Comparison of ENCODE assay signal across 8 cellular contexts in genomic region chr7:66043681-66044497, GRCh38. TPM values are rescaled to one million over a fixed set of nuclear protein-coding genes. Genes with fewer than 3 reads are reported as not detected.
DNase-seq lines count a peak whose midpoint lies in the region; ATAC-seq and TF ChIP-seq lines count a peak whose summit lies in the region.

No MANE protein-coding gene starts in this region.

- peaks cover 30% of the 10 kb centered on the region for H3K4me1 ChIP-seq in GM23248 (ENCODE audit: insufficient read depth)
- peaks cover 7 to 16% (median 14%) of the 10 kb centered on the region in 4 donors for H3K4me1 ChIP-seq in esophagus muscularis mucosa
- peaks cover 0 to 12% (median 9%) of the 10 kb centered on the region in 5 donors for H3K4me1 ChIP-seq in subcutaneous abdominal adipose tissue (ENCODE audit: control insufficient read depth in 5 of 5, insufficient read depth in 5 of 5, low read length in 5 of 5)

- H3K27me3 ChIP-seq in GM23248 (replicated peaks; ENCODE audit: insufficient read depth) (no peaks in the 10 kb centered on the region), esophagus muscularis mucosa (no peaks in the 10 kb centered on the region), subcutaneous abdominal adipose tissue (ENCODE audit: control insufficient read depth in 5 of 5, insufficient read depth in 4 of 5, low read length in 5 of 5) (no peaks in the 10 kb centered on the region)

- H3K9ac ChIP-seq in GM23248 (peak overlapping the region; percentile 63), subcutaneous abdominal adipose tissue (ENCODE audit: low read length in 5 of 5) (peak overlapping the region in 4 of 5 donors; percentile 56 to 75 (median 64))

- H3K27ac ChIP-seq in GM23248, result no peak overlapping the region
- peak overlapping the region in 1 of 4 donors; percentile 41 for H3K27ac ChIP-seq in esophagus muscularis mucosa (replicated peaks in 1 of 4)
- H3K27ac ChIP-seq in subcutaneous abdominal adipose tissue (ENCODE audit: low read depth, low read length), result no peak overlapping the region

- H3K9me3 ChIP-seq in GM23248 (ENCODE audit: low read depth), result no peaks in the 10 kb centered on the region
- no peaks in the 10 kb centered on the region for H3K9me3 ChIP-seq in esophagus muscularis mucosa
- H3K9me3 ChIP-seq in subcutaneous abdominal adipose tissue (ENCODE audit: control insufficient read depth in 5 of 5, low read length in 5 of 5), result peaks cover 0 to 3% (median 0%) of the 10 kb centered on the region in 5 donors

- intact Hi-C loops in activated CD8-positive, alpha-beta T cell treated with anti-CD3 and anti-CD28 coated beads for 36 hours (cut with micrococcal nuclease), result no loop called here
- intact Hi-C loops in esophagus muscularis mucosa (cut with DNase I), result no loop called here

- in situ Hi-C loops in GM23248 (cut with MboI), result loop anchor here (10.0 kb wide), 1 partner anchor 61 kb away; no protein-coding TSS in a partner anchor

- no peaks in the 10 kb centered on the region for H3K79me2 ChIP-seq in GM23248 (ENCODE audit: insufficient read depth)

- 6% methylated on average over 45 to 48 of the region's 49 CpGs for WGBS in GM23248 (ENCODE audit: low coverage in 1 of 2, low lambda C conversion rate in 2 of 2, missing lambda C conversion rate in 2 of 2), 2 experiments
- WGBS in esophagus muscularis mucosa, result 19% methylated on average over 22 of the region's 49 CpGs

- peaks cover 16% of the 10 kb centered on the region for H3K27me3 Mint-ChIP-seq in activated CD8-positive, alpha-beta T cell treated with anti-CD3 and anti-CD28 coated beads for 36 hours

- peak; percentile 60 for ATAC-seq in activated CD8-positive, alpha-beta T cell treated with anti-CD3 and anti-CD28 coated beads for 36 hours
- ATAC-seq in HG03442 (IDR thresholded peaks at IDR 0.05; ENCODE audit: unreplicated experiment) (no peak), GM18870 (IDR thresholded peaks at IDR 0.05; ENCODE audit: unreplicated experiment) (no peak)

- no peaks in the 10 kb centered on the region for H3K36me3 Mint-ChIP-seq in activated CD8-positive, alpha-beta T cell treated with anti-CD3 and anti-CD28 coated beads for 36 hours (ENCODE audit: low read depth)

- no peak for TF ChIP-seq EP300 in esophagus muscularis mucosa (IDR thresholded peaks at IDR 0.05)

- no peaks in the 10 kb centered on the region for H3K36me3 ChIP-seq in GM23248 (ENCODE audit: low read depth)
- no peaks in the 10 kb centered on the region for H3K36me3 ChIP-seq in esophagus muscularis mucosa
- no peaks in the 10 kb centered on the region for H3K36me3 ChIP-seq in subcutaneous abdominal adipose tissue (ENCODE audit: control insufficient read depth in 5 of 5, insufficient read depth in 5 of 5, low read length in 5 of 5)

- H3K9me3 Mint-ChIP-seq in activated CD8-positive, alpha-beta T cell treated with anti-CD3 and anti-CD28 coated beads for 36 hours, result no peaks in the 10 kb centered on the region

- peaks cover 6% of the 10 kb centered on the region; the same call in 1 of the 2 replicates for H3F3A ChIP-seq in GM23248 (ENCODE audit: insufficient read depth)

- H3K4me3 Mint-ChIP-seq in activated CD8-positive, alpha-beta T cell treated with anti-CD3 and anti-CD28 coated beads for 36 hours, result peak overlapping the region; percentile 65

- TF ChIP-seq POLR2A in esophagus muscularis mucosa (IDR thresholded peaks at IDR 0.05; ENCODE audit: low read depth), result no peak

- DNase-seq in AG09309 (ENCODE audit: low read depth) (no peak), GM23248 (peak; percentile 73), esophagus muscularis mucosa (ENCODE audit: extremely low spot score) (no peak), mucosa of gallbladder (ENCODE audit: low spot score) (peak; percentile 41)
- DNase-seq in activated CD8-positive, alpha-beta T cell treated with anti-CD3 and anti-CD28 coated beads for 36 hours, result peak; percentile 36

- peak overlapping the region; percentile 91 for H2AFZ ChIP-seq in GM23248

- POLR2A ChIA-PET in activated CD8-positive, alpha-beta T cell treated with anti-CD3 and anti-CD28 coated beads for 36 hours (lab: Charles Lee), result no interaction called here

- no peaks in the 10 kb centered on the region for H4K20me1 ChIP-seq in GM23248 (ENCODE audit: insufficient read depth)

- CTCF ChIA-PET in activated CD8-positive, alpha-beta T cell treated with anti-CD3 and anti-CD28 coated beads for 36 hours (lab: Charles Lee), result no interaction called here

- TF ChIP-seq CTCF in AG09309 (IDR thresholded peaks at IDR 0.05; ENCODE audit: control insufficient read depth, insufficient read depth, low read depth, low read length, missing control alignments), result no peak
- no peak for TF ChIP-seq CTCF in activated CD8-positive, alpha-beta T cell treated with anti-CD3 and anti-CD28 coated beads for 36 hours (IDR thresholded peaks at IDR 0.05)
- no peak for TF ChIP-seq CTCF in esophagus muscularis mucosa (IDR thresholded peaks at IDR 0.05)

- peak overlapping the region; percentile 80 for H3K4me2 ChIP-seq in GM23248 (ENCODE audit: unreplicated experiment)

- no peaks in the 10 kb centered on the region for H3K9me2 ChIP-seq in GM23248 (ENCODE audit: insufficient read depth)

- H3K4me3 ChIP-seq in AG09309 (ENCODE audit: control insufficient read depth, low read depth, low read length), result peak overlapping the region; percentile 31
- peak overlapping the region; percentile 63 for H3K4me3 ChIP-seq in GM23248
- H3K4me3 ChIP-seq in esophagus muscularis mucosa, result peak overlapping the region; percentile 49 to 62 (median 58)
- peak overlapping the region; percentile 60 to 75 (median 73) for H3K4me3 ChIP-seq in subcutaneous abdominal adipose tissue (ENCODE audit: low read depth in 1 of 5, low read length in 5 of 5)

- H3K27ac Mint-ChIP-seq in activated CD8-positive, alpha-beta T cell treated with anti-CD3 and anti-CD28 coated beads for 36 hours, result no peak overlapping the region

- peaks cover 5% of the 10 kb centered on the region for H3K4me1 Mint-ChIP-seq in activated CD8-positive, alpha-beta T cell treated with anti-CD3 and anti-CD28 coated beads for 36 hours (ENCODE audit: low read depth)

RNA-seq across cellular contexts. Expression of gene ASL, which starts 31.7 kb away (rescaled TPM):
- 66.1 and 81.0 TPM in 2 replicates for total RNA-seq in GM23248 (2014; rRNA removed; shearing (Covaris generic))
- polyA plus RNA-seq in GM23248 (2016; fragmentation: Nextera tagmentation; extraction: Ambion mirVana), result 54.5 and 55.4 TPM in 2 replicates
- 10 to 100 TPM; 15.5 to 19.4 TPM for total RNA-seq in activated CD8-positive, alpha-beta T cell treated with anti-CD3 and anti-CD28 coated beads for 36 hours
- total RNA-seq in esophagus muscularis mucosa, result 10 to 100 TPM; 10.4 to 24.2 (median 18.8) TPM
- 138 TPM for total RNA-seq in mucosa of gallbladder

Comparison
In these comparisons a context has a peak if more than half of its experiments do, and no peak if none do; other contexts are left out.
1. DNase-seq: peak in GM23248 (single experiment), activated CD8-positive, alpha-beta T cell treated with anti-CD3 and anti-CD28 coated beads for 36 hours (single experiment) and mucosa of gallbladder (single experiment); none in AG09309 (single experiment) and esophagus muscularis mucosa (single experiment).
2. Peak in every context shown above with its lines, with median percentiles within 50 percentile points of each other: H3K4me3 ChIP-seq.